ENCODE assay signal across 1 cellular context in genomic region chr17:40448639-40449261, GRCh38.
TF ChIP-seq lines count a peak whose summit lies in the region.

No MANE protein-coding gene starts in this region.

TF ChIP-seq in HepG2, 621 proteins besides CTCF, POLR2A, EP300 and RAD21 (continued from another document and continues in another):
- TF ChIP-seq, protein P1, sequence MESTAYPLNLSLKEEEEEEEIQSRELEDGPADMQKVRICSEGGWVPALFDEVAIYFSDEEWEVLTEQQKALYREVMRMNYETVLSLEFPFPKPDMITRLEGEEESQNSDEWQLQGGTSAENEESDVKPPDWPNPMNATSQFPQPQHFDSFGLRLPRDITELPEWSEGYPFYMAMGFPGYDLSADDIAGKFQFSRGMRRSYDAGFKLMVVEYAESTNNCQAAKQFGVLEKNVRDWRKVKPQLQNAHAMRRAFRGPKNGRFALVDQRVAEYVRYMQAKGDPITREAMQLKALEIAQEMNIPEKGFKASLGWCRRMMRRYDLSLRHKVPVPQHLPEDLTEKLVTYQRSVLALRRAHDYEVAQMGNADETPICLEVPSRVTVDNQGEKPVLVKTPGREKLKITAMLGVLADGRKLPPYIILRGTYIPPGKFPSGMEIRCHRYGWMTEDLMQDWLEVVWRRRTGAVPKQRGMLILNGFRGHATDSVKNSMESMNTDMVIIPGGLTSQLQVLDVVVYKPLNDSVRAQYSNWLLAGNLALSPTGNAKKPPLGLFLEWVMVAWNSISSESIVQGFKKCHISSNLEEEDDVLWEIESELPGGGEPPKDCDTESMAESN (CRISPR knock-in tag; conservative IDR thresholded peaks at IDR 0.05): no peak
- TF ChIP-seq NCOA5 (CRISPR knock-in tag; IDR thresholded peaks at IDR 0.05) (no peak), ZNF646 (CRISPR knock-in tag; IDR thresholded peaks at IDR 0.05) (0 out of 2 replicates have a peak, but pooled peaks have one; percentile 13), HOMEZ (CRISPR knock-in tag; IDR thresholded peaks at IDR 0.05; ENCODE audit: low read depth) (no peak), ZNF563 (CRISPR knock-in tag; IDR thresholded peaks at IDR 0.05) (no peak), ZBTB7A (CRISPR knock-in tag; IDR thresholded peaks at IDR 0.05) (no peak; the same call in 1 of the 2 replicates), ZNF205 (CRISPR knock-in tag; IDR thresholded peaks at IDR 0.05) (peak; percentile 81; the same call in 1 of the 2 replicates), LCORL (IDR thresholded peaks at IDR 0.05) (no peak), LCORL (CRISPR knock-in tag; IDR thresholded peaks at IDR 0.05) (peak; percentile 98), HMG20B (CRISPR knock-in tag; conservative IDR thresholded peaks at IDR 0.05) (no peak; the same call in 1 of the 2 replicates), ZNF775 (CRISPR knock-in tag; IDR thresholded peaks at IDR 0.05; ENCODE audit: borderline replicate concordance) (no peak), DBP (CRISPR knock-in tag; IDR thresholded peaks at IDR 0.05; ENCODE audit: not compliant biosample characterization) (no peak), FLYWCH1 (CRISPR knock-in tag; IDR thresholded peaks at IDR 0.05) (no peak), FOSL2 (CRISPR knock-in tag; IDR thresholded peaks at IDR 0.05) (peak; percentile 85), MXD4 (CRISPR knock-in tag; IDR thresholded peaks at IDR 0.05) (peak; percentile 97), RCOR2 (CRISPR knock-in tag; IDR thresholded peaks at IDR 0.05) (peak; percentile 42; the same call in 1 of the 2 replicates), ZNF709 (CRISPR knock-in tag; IDR thresholded peaks at IDR 0.05) (no peak), HOXA7 (CRISPR knock-in tag; IDR thresholded peaks at IDR 0.05) (no peak), ZNF331 (CRISPR knock-in tag; IDR thresholded peaks at IDR 0.05) (peak; percentile 87; the same call in 1 of the 2 replicates), ZNF431 (CRISPR knock-in tag; IDR thresholded peaks at IDR 0.05; ENCODE audit: borderline replicate concordance, low read depth) (0 out of 2 replicates have a peak, but pooled peaks have one; percentile 32), SCMH1 (CRISPR knock-in tag; IDR thresholded peaks at IDR 0.05; ENCODE audit: borderline replicate concordance) (no peak), KLF11 (CRISPR knock-in tag; IDR thresholded peaks at IDR 0.05) (no peak), TBX2 (CRISPR knock-in tag; IDR thresholded peaks at IDR 0.05; ENCODE audit: borderline replicate concordance) (peak; percentile 89; the same call in 1 of the 2 replicates), KMT2A (CRISPR knock-in tag; IDR thresholded peaks at IDR 0.05) (peak; percentile 23; the same call in 1 of the 2 replicates), ZKSCAN1 (IDR thresholded peaks at IDR 0.05; ENCODE audit: low read length) (no peak), ZNF713 (CRISPR knock-in tag; IDR thresholded peaks at IDR 0.05) (0 out of 2 replicates have a peak, but pooled peaks have one; percentile 89), ZNF337 (CRISPR knock-in tag; IDR thresholded peaks at IDR 0.05; ENCODE audit: borderline replicate concordance, low read depth) (no peak), ELF3 (CRISPR knock-in tag; IDR thresholded peaks at IDR 0.05) (peak; percentile 75; the same call in 1 of the 2 replicates), MED8 (CRISPR knock-in tag; IDR thresholded peaks at IDR 0.05; ENCODE audit: insufficient replicate concordance) (no peak), ZNF792 (CRISPR knock-in tag; IDR thresholded peaks at IDR 0.05) (peak; percentile 83), FOXK1 (CRISPR knock-in tag; IDR thresholded peaks at IDR 0.05; ENCODE audit: borderline replicate concordance, low read depth) (peak; percentile 93)
- TF ChIP-seq, protein P2, sequence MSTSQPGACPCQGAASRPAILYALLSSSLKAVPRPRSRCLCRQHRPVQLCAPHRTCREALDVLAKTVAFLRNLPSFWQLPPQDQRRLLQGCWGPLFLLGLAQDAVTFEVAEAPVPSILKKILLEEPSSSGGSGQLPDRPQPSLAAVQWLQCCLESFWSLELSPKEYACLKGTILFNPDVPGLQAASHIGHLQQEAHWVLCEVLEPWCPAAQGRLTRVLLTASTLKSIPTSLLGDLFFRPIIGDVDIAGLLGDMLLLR (CRISPR knock-in tag; IDR thresholded peaks at IDR 0.05): no peak
- TF ChIP-seq, protein P3, sequence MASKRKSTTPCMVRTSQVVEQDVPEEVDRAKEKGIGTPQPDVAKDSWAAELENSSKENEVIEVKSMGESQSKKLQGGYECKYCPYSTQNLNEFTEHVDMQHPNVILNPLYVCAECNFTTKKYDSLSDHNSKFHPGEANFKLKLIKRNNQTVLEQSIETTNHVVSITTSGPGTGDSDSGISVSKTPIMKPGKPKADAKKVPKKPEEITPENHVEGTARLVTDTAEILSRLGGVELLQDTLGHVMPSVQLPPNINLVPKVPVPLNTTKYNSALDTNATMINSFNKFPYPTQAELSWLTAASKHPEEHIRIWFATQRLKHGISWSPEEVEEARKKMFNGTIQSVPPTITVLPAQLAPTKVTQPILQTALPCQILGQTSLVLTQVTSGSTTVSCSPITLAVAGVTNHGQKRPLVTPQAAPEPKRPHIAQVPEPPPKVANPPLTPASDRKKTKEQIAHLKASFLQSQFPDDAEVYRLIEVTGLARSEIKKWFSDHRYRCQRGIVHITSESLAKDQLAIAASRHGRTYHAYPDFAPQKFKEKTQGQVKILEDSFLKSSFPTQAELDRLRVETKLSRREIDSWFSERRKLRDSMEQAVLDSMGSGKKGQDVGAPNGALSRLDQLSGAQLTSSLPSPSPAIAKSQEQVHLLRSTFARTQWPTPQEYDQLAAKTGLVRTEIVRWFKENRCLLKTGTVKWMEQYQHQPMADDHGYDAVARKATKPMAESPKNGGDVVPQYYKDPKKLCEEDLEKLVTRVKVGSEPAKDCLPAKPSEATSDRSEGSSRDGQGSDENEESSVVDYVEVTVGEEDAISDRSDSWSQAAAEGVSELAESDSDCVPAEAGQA (IDR thresholded peaks at IDR 0.05; ENCODE audit: low read depth): no peak
- TF ChIP-seq, protein P3 (CRISPR knock-in tag; IDR thresholded peaks at IDR 0.05; ENCODE audit: borderline replicate concordance): no peak
- TF ChIP-seq, protein P4, sequence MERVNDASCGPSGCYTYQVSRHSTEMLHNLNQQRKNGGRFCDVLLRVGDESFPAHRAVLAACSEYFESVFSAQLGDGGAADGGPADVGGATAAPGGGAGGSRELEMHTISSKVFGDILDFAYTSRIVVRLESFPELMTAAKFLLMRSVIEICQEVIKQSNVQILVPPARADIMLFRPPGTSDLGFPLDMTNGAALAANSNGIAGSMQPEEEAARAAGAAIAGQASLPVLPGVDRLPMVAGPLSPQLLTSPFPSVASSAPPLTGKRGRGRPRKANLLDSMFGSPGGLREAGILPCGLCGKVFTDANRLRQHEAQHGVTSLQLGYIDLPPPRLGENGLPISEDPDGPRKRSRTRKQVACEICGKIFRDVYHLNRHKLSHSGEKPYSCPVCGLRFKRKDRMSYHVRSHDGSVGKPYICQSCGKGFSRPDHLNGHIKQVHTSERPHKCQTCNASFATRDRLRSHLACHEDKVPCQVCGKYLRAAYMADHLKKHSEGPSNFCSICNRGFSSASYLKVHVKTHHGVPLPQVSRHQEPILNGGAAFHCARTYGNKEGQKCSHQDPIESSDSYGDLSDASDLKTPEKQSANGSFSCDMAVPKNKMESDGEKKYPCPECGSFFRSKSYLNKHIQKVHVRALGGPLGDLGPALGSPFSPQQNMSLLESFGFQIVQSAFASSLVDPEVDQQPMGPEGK (CRISPR knock-in tag; IDR thresholded peaks at IDR 0.05): peak; percentile 80
- TF ChIP-seq, protein P5, sequence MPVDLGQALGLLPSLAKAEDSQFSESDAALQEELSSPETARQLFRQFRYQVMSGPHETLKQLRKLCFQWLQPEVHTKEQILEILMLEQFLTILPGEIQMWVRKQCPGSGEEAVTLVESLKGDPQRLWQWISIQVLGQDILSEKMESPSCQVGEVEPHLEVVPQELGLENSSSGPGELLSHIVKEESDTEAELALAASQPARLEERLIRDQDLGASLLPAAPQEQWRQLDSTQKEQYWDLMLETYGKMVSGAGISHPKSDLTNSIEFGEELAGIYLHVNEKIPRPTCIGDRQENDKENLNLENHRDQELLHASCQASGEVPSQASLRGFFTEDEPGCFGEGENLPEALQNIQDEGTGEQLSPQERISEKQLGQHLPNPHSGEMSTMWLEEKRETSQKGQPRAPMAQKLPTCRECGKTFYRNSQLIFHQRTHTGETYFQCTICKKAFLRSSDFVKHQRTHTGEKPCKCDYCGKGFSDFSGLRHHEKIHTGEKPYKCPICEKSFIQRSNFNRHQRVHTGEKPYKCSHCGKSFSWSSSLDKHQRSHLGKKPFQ (CRISPR knock-in tag; IDR thresholded peaks at IDR 0.05; ENCODE audit: insufficient replicate concordance): no peak
- TF ChIP-seq, protein P6, sequence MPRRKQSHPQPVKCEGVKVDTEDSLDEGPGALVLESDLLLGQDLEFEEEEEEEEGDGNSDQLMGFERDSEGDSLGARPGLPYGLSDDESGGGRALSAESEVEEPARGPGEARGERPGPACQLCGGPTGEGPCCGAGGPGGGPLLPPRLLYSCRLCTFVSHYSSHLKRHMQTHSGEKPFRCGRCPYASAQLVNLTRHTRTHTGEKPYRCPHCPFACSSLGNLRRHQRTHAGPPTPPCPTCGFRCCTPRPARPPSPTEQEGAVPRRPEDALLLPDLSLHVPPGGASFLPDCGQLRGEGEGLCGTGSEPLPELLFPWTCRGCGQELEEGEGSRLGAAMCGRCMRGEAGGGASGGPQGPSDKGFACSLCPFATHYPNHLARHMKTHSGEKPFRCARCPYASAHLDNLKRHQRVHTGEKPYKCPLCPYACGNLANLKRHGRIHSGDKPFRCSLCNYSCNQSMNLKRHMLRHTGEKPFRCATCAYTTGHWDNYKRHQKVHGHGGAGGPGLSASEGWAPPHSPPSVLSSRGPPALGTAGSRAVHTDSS (CRISPR knock-in tag; conservative IDR thresholded peaks at IDR 0.05): no peak
